28 cellular contexts compared by ENCODE assay signal in the genomic region with DNA sequence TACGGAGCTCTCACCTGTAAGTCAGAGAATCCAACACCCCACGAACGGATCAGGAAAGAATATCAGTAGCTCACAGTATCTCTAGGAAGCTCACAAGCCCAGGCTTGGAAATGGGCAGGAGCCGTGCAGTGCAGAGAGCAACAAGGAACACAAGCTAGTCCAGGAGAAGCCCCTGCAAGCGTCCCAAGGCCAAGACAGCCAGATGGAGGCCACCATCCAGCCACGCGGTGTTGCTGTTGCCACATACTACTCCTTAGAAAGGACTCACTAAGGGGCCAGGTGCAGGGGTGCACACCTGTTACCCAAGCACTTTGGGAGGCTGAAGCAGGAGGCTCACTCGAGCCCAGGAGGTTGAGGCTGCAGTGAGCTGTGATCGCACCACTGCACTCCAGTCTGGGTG.
"Had no signal": no experiment of that assay in that cellular context is flagged by ENCODE, and none has a peak within 500 bp of the region (broad histone marks: within the 10 kb centered on the region; RNA-seq: fewer than 3 reads in every experiment).

No MANE protein-coding gene starts in this region.

- H3K4me1 Mint-ChIP-seq: activated B cell treated with CpG ODN at 0.5 μM for 24 hours; activated T-helper 17 cell treated with anti-CD3 and anti-CD28 coated beads, Interleukin-2, amount 50 U/mL, for 72 hours; T-helper 17 cell had no signal

- ATAC-seq: activated CD4-positive, CD25-positive, alpha-beta regulatory T cell treated with anti-CD3 and anti-CD28 coated beads, Interleukin-2, amount 50 U/mL, for 24 hours; activated CD8-positive, alpha-beta T cell treated with anti-CD3 and anti-CD28 coated beads for 36 hours; activated T-cell treated with anti-CD3 and anti-CD28 coated beads, Interleukin-2, amount 50 U/mL, for 4 hours; activated T-helper 17 cell treated with anti-CD3 and anti-CD28 coated beads, Interleukin-2, amount 50 U/mL, for 72 hours; body of pancreas; gastroesophageal sphincter; T-helper 17 cell had no signal

- H3K4me3 Mint-ChIP-seq: activated B cell treated with CpG ODN at 0.5 μM for 24 hours; activated CD8-positive, alpha-beta T cell treated with anti-CD3 and anti-CD28 coated beads for 36 hours; activated naive CD8-positive, alpha-beta T cell; activated T-cell treated with anti-CD3 and anti-CD28 coated beads, Interleukin-2, amount 50 U/mL, for 4 hours; activated T-helper 17 cell treated with anti-CD3 and anti-CD28 coated beads, Interleukin-2, amount 50 U/mL, for 72 hours; T-helper 17 cell; T-helper 2 cell treated with Interferon-gamma antibody and Interleukin-4, amounts not matched to agents 5 μg/mL and 100 μg/mL, for 36 hours had no signal

- H3K36me3 Mint-ChIP-seq: activated naive CD8-positive, alpha-beta T cell had no signal

- DNase-seq: activated B cell treated with CpG ODN at 0.5 μM for 24 hours; activated CD4-positive, alpha-beta T cell treated with anti-CD3 and anti-CD28 coated beads for 48 hours; activated CD4-positive, alpha-beta T cell treated with anti-CD3 and anti-CD28 coated beads, Interleukin-2, amount 50 U/mL, for 1 hour; activated CD4-positive, alpha-beta T cell treated with anti-CD3 and anti-CD28 coated beads, Interleukin-2, amount 50 U/mL, for 48 hours; activated CD8-positive, alpha-beta memory T cell treated with anti-CD3 and anti-CD28 coated beads for 24 hours; activated CD8-positive, alpha-beta T cell treated with anti-CD3 and anti-CD28 coated beads for 36 hours; activated effector memory CD4-positive, alpha-beta T cell treated with Interleukin-2 at 50 U/mL for 16 hours; activated gamma-delta T cell treated with Interleukin-2 at 50 U/mL for 16 hours; activated naive CD4-positive, alpha-beta T cell treated with anti-CD3 and anti-CD28 coated beads, Interleukin-2, amount 50 U/mL, for 16 hours; activated naive CD4-positive, alpha-beta T cell treated with Interleukin-2 at 50 U/mL for 16 hours; activated T-cell treated with anti-CD3 and anti-CD28 coated beads, Interleukin-2, amount 50 U/mL, for 4 hours; amniotic stem cell; anterior cingulate cortex; body of pancreas; caudate nucleus; colonic mucosa; effector CD8-positive, alpha-beta T cell; esophagus squamous epithelium; foreskin melanocyte; T-helper 1 cell; T-helper 17 cell; T1000; WERI-Rb-1 had no signal

- H3K9me3 Mint-ChIP-seq: activated B cell treated with CpG ODN at 0.5 μM for 24 hours; activated CD8-positive, alpha-beta T cell treated with anti-CD3 and anti-CD28 coated beads for 36 hours; activated T-cell treated with anti-CD3 and anti-CD28 coated beads, Interleukin-2, amount 50 U/mL, for 4 hours; activated T-helper 17 cell treated with anti-CD3 and anti-CD28 coated beads, Interleukin-2, amount 50 U/mL, for 72 hours; T-helper 2 cell treated with Interferon-gamma antibody and Interleukin-4, amounts not matched to agents 5 μg/mL and 100 μg/mL, for 36 hours had no signal

- H3K27me3 Mint-ChIP-seq: activated CD8-positive, alpha-beta T cell treated with anti-CD3 and anti-CD28 coated beads for 36 hours had no signal

- H3K27ac Mint-ChIP-seq: activated B cell treated with CpG ODN at 0.5 μM for 24 hours; activated CD8-positive, alpha-beta T cell treated with anti-CD3 and anti-CD28 coated beads for 36 hours; activated naive CD8-positive, alpha-beta T cell; activated T-helper 17 cell treated with anti-CD3 and anti-CD28 coated beads, Interleukin-2, amount 50 U/mL, for 72 hours; T-helper 17 cell; T-helper 2 cell treated with Interferon-gamma antibody and Interleukin-4, amounts not matched to agents 5 μg/mL and 100 μg/mL, for 36 hours had no signal
